ENCODE assay signal across 1 cellular context in genomic region chr5:169094586-169095409, GRCh38.
TF ChIP-seq lines count a peak whose summit lies in the region.

No MANE protein-coding gene starts in this region.

TF ChIP-seq in HepG2, 621 proteins besides CTCF, POLR2A, EP300 and RAD21 (continued from another document):
- TF ChIP-seq ZBTB40 (IDR thresholded peaks at IDR 0.05) (no peak), ZBTB40 (CRISPR knock-in tag; IDR thresholded peaks at IDR 0.05) (peak; percentile 37; the same call in 1 of the 2 replicates)
